In the genomic region with DNA sequence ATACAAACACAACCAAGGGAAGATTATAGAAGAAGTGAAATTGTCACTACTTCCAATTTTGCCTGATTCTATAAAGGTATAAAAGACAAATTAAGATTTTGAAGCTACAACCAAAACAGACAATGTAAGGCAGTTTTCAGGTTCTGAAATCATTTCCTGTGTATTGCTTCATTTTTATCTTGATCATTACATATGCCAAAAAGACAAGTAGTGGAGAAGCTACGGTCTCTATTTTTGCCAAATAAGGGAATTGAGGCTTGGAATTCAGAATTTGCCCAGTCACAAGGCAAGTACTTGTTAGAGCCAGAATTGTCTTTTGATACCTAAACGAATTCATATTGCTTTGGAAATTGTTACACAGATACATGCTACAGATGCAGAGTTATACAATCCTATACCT, we compare ENCODE assay signal across 33 cellular contexts. TPM values are rescaled to one million over a fixed set of nuclear protein-coding genes. Genes with fewer than 3 reads are reported as not detected.
"Had no signal": no experiment of that assay in that cellular context is flagged by ENCODE, and none has a peak within 500 bp of the region (broad histone marks: within the 10 kb centered on the region; RNA-seq: fewer than 3 reads in every experiment).

No MANE protein-coding gene starts in this region.

- H3K4me2 ChIP-seq: KMS-11 had no signal

- H3K4me1 Mint-ChIP-seq: activated B cell treated with CpG ODN at 0.5 μM for 24 hours; activated CD4-positive, alpha-beta memory T cell treated with anti-CD3 and anti-CD28 coated beads, Interleukin-2, amount 10 ng/mL, durations not matched to agents 7 days and 5 days; activated CD8-positive, alpha-beta memory T cell treated with anti-CD3 and anti-CD28 coated beads, Interleukin-2, amount 10 ng/mL, durations not matched to agents 7 days and 5 days; activated naive CD4-positive, alpha-beta T cell treated with anti-CD3 and anti-CD28 coated beads, Interleukin-2, amount 10 ng/mL, durations not matched to agents 7 days and 5 days; activated naive CD8-positive, alpha-beta T cell treated with anti-CD3 and anti-CD28 coated beads, Interleukin-2, amount 50 U/mL, for 24 hours had no signal

- H3K27ac ChIP-seq: breast epithelium, KMS-11, VCaP had no signal

- H3K27me3 ChIP-seq: breast epithelium had no signal

- H3K27ac Mint-ChIP-seq: activated B cell treated with CpG ODN at 0.5 μM for 24 hours; activated CD4-positive, alpha-beta memory T cell treated with anti-CD3 and anti-CD28 coated beads, Interleukin-2, amount 10 ng/mL, durations not matched to agents 7 days and 5 days; activated CD8-positive, alpha-beta memory T cell treated with anti-CD3 and anti-CD28 coated beads, Interleukin-2, amount 10 ng/mL, durations not matched to agents 7 days and 5 days; activated naive CD4-positive, alpha-beta T cell treated with anti-CD3 and anti-CD28 coated beads, Interleukin-2, amount 10 ng/mL, durations not matched to agents 7 days and 5 days; activated naive CD8-positive, alpha-beta T cell; activated naive CD8-positive, alpha-beta T cell treated with anti-CD3 and anti-CD28 coated beads, Interleukin-2, amount 50 U/mL, for 24 hours had no signal

- DNase-seq: activated B cell treated with CpG ODN at 0.5 μM for 24 hours; activated CD4-positive, alpha-beta memory T cell treated with anti-CD3 and anti-CD28 coated beads, Interleukin-2, amount 10 ng/mL, durations not matched to agents 7 days and 5 days; activated CD4-positive, alpha-beta T cell treated with anti-CD3 and anti-CD28 coated beads for 4 hours; activated CD4-positive, alpha-beta T cell treated with anti-CD3 and anti-CD28 coated beads, Interleukin-2, amount 50 U/mL, for 1 hour; activated CD4-positive, CD25-positive, alpha-beta regulatory T cell treated with anti-CD3 and anti-CD28 coated beads, Interleukin-2, amount 50 U/mL, for 72 hours; activated CD8-positive, alpha-beta memory T cell treated with anti-CD3 and anti-CD28 coated beads for 24 hours; activated CD8-positive, alpha-beta memory T cell treated with anti-CD3 and anti-CD28 coated beads, Interleukin-2, amount 10 ng/mL, durations not matched to agents 7 days and 5 days; activated CD8-positive, alpha-beta memory T cell treated with anti-CD3 and anti-CD28 coated beads, Interleukin-2, amount 50 U/mL, for 48 hours; activated effector memory CD4-positive, alpha-beta T cell treated with Interleukin-2 at 50 U/mL for 16 hours; activated naive CD4-positive, alpha-beta T cell treated with anti-CD3 and anti-CD28 coated beads, Interleukin-2, amount 10 ng/mL, durations not matched to agents 7 days and 5 days; activated naive CD8-positive, alpha-beta T cell treated with anti-CD3 and anti-CD28 coated beads, Interleukin-2, amount 50 U/mL, for 24 hours; activated T-cell treated with anti-CD3 and anti-CD28 coated beads, Interleukin-2, amount 50 U/mL, for 48 hours; amniotic stem cell; aorta; caudate nucleus; MM.1S; MV-4-11; NCI-H1092; NCI-H187 treated with DMSO at 0.1 percent for 48 hours; NCI-H2081; NCI-H226; NCI-H446 treated with DMSO at 0.1 percent for 48 hours; NCI-H524; Right ventricle myocardium superior; SW 1271; T-helper 1 cell; T-helper 2 cell; T-helper 9 cell had no signal

- H3K9me3 ChIP-seq: breast epithelium had no signal

- ATAC-seq: activated CD8-positive, alpha-beta memory T cell treated with anti-CD3 and anti-CD28 coated beads, Interleukin-2, amount 10 ng/mL, durations not matched to agents 7 days and 5 days; activated naive CD8-positive, alpha-beta T cell treated with anti-CD3 and anti-CD28 coated beads, Interleukin-2, amount 50 U/mL, for 24 hours had no signal

- H3K36me3 Mint-ChIP-seq: activated CD8-positive, alpha-beta memory T cell treated with anti-CD3 and anti-CD28 coated beads, Interleukin-2, amount 10 ng/mL, durations not matched to agents 7 days and 5 days; activated naive CD4-positive, alpha-beta T cell treated with anti-CD3 and anti-CD28 coated beads, Interleukin-2, amount 10 ng/mL, durations not matched to agents 7 days and 5 days; activated naive CD8-positive, alpha-beta T cell had no signal

- H3K9ac ChIP-seq: KMS-11 had no signal

- H3K4me1 ChIP-seq: breast epithelium had no signal

- H3K4me3 ChIP-seq: breast epithelium had no signal

- H3K27me3 Mint-ChIP-seq: activated B cell treated with CpG ODN at 0.5 μM for 24 hours; activated CD4-positive, alpha-beta memory T cell treated with anti-CD3 and anti-CD28 coated beads, Interleukin-2, amount 10 ng/mL, durations not matched to agents 7 days and 5 days; activated CD8-positive, alpha-beta memory T cell treated with anti-CD3 and anti-CD28 coated beads, Interleukin-2, amount 10 ng/mL, durations not matched to agents 7 days and 5 days; activated naive CD4-positive, alpha-beta T cell treated with anti-CD3 and anti-CD28 coated beads, Interleukin-2, amount 10 ng/mL, durations not matched to agents 7 days and 5 days; activated naive CD8-positive, alpha-beta T cell; activated naive CD8-positive, alpha-beta T cell treated with anti-CD3 and anti-CD28 coated beads, Interleukin-2, amount 50 U/mL, for 24 hours had no signal

- H3K4me3 Mint-ChIP-seq: activated B cell treated with CpG ODN at 0.5 μM for 24 hours; activated CD4-positive, alpha-beta memory T cell treated with anti-CD3 and anti-CD28 coated beads, Interleukin-2, amount 10 ng/mL, durations not matched to agents 7 days and 5 days; activated CD8-positive, alpha-beta memory T cell treated with anti-CD3 and anti-CD28 coated beads, Interleukin-2, amount 10 ng/mL, durations not matched to agents 7 days and 5 days; activated naive CD4-positive, alpha-beta T cell treated with anti-CD3 and anti-CD28 coated beads, Interleukin-2, amount 10 ng/mL, durations not matched to agents 7 days and 5 days; activated naive CD8-positive, alpha-beta T cell; activated naive CD8-positive, alpha-beta T cell treated with anti-CD3 and anti-CD28 coated beads, Interleukin-2, amount 50 U/mL, for 24 hours had no signal

- H3K36me3 ChIP-seq: breast epithelium had no signal

- H3K9me3 Mint-ChIP-seq: activated B cell treated with CpG ODN at 0.5 μM for 24 hours; activated CD4-positive, alpha-beta memory T cell treated with anti-CD3 and anti-CD28 coated beads, Interleukin-2, amount 10 ng/mL, durations not matched to agents 7 days and 5 days; activated naive CD4-positive, alpha-beta T cell treated with anti-CD3 and anti-CD28 coated beads, Interleukin-2, amount 10 ng/mL, durations not matched to agents 7 days and 5 days; activated naive CD8-positive, alpha-beta T cell treated with anti-CD3 and anti-CD28 coated beads, Interleukin-2, amount 50 U/mL, for 24 hours had no signal

RNA-seq across cellular contexts. Expression of a gene that starts 20.6 kb away (rescaled TPM):
- total RNA-seq: activated B cell treated with CpG ODN at 0.5 μM for 24 hours; activated CD4-positive, alpha-beta memory T cell treated with anti-CD3 and anti-CD28 coated beads, Interleukin-2, amount 10 ng/mL, durations not matched to agents 7 days and 5 days; activated CD8-positive, alpha-beta memory T cell treated with anti-CD3 and anti-CD28 coated beads, Interleukin-2, amount 10 ng/mL, durations not matched to agents 7 days and 5 days; OCI-LY7 had no signal
